Comparison of ENCODE assay signal across 21 cellular contexts in the genomic region with DNA sequence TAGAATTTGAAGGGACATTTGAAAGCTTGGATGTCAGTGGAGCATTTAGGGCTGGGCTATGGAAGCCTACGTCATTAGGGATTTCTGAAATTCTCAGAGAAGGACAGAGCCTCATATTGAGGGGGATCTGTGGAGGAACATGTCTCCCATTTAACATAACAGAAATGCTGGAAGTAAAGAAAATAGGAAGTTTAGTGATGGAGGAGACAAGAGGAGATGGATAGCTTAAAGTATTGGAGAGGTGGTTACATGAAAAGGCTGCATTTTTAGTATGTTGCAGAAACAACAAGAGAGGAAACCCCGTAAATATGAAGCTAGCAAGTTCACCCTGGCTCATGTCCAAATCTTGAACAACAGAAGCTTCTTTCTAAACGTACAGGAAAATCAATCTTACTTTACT.
"Had no signal": no experiment of that assay in that cellular context is flagged by ENCODE, and none has a peak within 500 bp of the region (broad histone marks: within the 10 kb centered on the region; RNA-seq: fewer than 3 reads in every experiment).

No MANE protein-coding gene starts in this region.

- H3K27ac ChIP-seq: left ventricle myocardium inferior, ovary, right atrium auricular region, right lobe of liver, tibial nerve, uterus had no signal

- DNase-seq: islet precursor cell; left ventricle myocardium inferior; midbrain; mucosa of descending colon; naive thymus-derived CD4-positive, alpha-beta T cell; ovary; right lobe of liver; stimulated activated CD4-positive, alpha-beta T cell treated with anti-CD3 and anti-CD28 coated beads, Interleukin-1b, Interleukin-23, amount 100 ng/mL, for 48 hours; stimulated activated CD4-positive, alpha-beta T cell treated with anti-CD3 and anti-CD28 coated beads, Interleukin-2, amount 100 ng/mL, for 48 hours; stimulated activated CD4-positive, alpha-beta T cell treated with anti-CD3 and anti-CD28 coated beads, Interleukin-4, amount 100 ng/mL, for 4 hours; stimulated activated CD8-positive, alpha-beta memory T cell treated with anti-CD3 and anti-CD28 coated beads, Interleukin-4, amount 100 ng/mL, for 48 hours; stimulated activated naive CD4-positive, alpha-beta T cell treated with Interleukin-2 at 50 U/mL for 16 hours; stimulated activated naive CD8-positive, alpha-beta T cell treated with anti-CD3 and anti-CD28 coated beads, Interleukin-15, amount 100 ng/mL, for 72 hours; substantia nigra; uterus had no signal

- H3K27me3 ChIP-seq: ovary, right atrium auricular region, tibial nerve had no signal

- H3K36me3 ChIP-seq: left ventricle myocardium inferior, ovary, right atrium auricular region, right lobe of liver, tibial nerve, uterus had no signal

- H3K9me3 ChIP-seq: right atrium auricular region, right lobe of liver, uterus had no signal

- H3K4me3 ChIP-seq: left ventricle myocardium inferior, lung, mucosa of descending colon, ovary, right atrium auricular region, right lobe of liver, smooth muscle cell, tibial nerve, uterus had no signal

- ATAC-seq: mucosa of descending colon; naive thymus-derived CD4-positive, alpha-beta T cell; natural killer cell treated with Interleukin-12 subunit alpha and Interleukin-12 subunit beta and Interleukin-15 and Interleukin-18, amount 100 ng/mL, for 72 hours; right lobe of liver; stimulated activated memory B cell treated with anti-CD40 and anti-IgM and Interleukin-4, amounts not matched to agents 10 μg/mL and 1 μg/mL and 100 μg/mL, for 72 hours; stimulated activated naive CD8-positive, alpha-beta T cell treated with anti-CD3 and anti-CD28 coated beads, Interleukin-15, amount 100 ng/mL, for 72 hours had no signal

- H3K4me1 ChIP-seq: left ventricle myocardium inferior, right atrium auricular region, right lobe of liver, tibial nerve, uterus had no signal
